Comparison of ENCODE assay signal across 8 cellular contexts in genomic region chr2:27890146-27891062, GRCh38. TPM values are rescaled to one million over a fixed set of nuclear protein-coding genes. Genes with fewer than 3 reads are reported as not detected.
A peak's percentile ranks its signal among the peaks of the same experiment; 100 is the strongest.
DNase-seq lines count a peak whose midpoint lies in the region; ATAC-seq, FAIRE-seq and TF ChIP-seq lines count a peak whose summit lies in the region.

BABAM2 (plus strand) TSS chr2:27890729; CDS start chr2:27894557, 3,828 bp downstream.
RBKS (minus strand) TSS chr2:27890387; CDS start chr2:27890345, 42 bp downstream.

- no peaks in the 10 kb centered on the region for H4K20me1 ChIP-seq in OCI-LY7 (ENCODE audit: insufficient read depth, low read length)

- DNase-seq in D721Med (ENCODE audit: insufficient read length, low spot score) (peak; percentile 82), HuH-7.5 (ENCODE audit: low spot score) (peak; percentile 72), OCI-LY7 (ENCODE audit: low spot score) (peak; percentile 91), activated T-cell treated with anti-CD3 and anti-CD28 coated beads for 4 hours (peak; percentile 89), epithelial cell of prostate (ENCODE audit: low read depth, low spot score) (no peak), mucosa of gallbladder (ENCODE audit: low spot score) (peak; percentile 88)
- DNase-seq in stimulated activated CD8-positive, alpha-beta memory T cell treated with anti-CD3 and anti-CD28 coated beads, Interleukin-4, amount 100 ng/mL, for 4 hours (ENCODE audit: low read depth in 2 of 2, low spot score in 1 of 2) = peak; percentile 73 to 76

- peaks cover 36% of the 10 kb centered on the region for H3K4me1 ChIP-seq in OCI-LY7 (ENCODE audit: insufficient read depth, low read length, poor library complexity, severe bottlenecking)

- no peak for FAIRE-seq in D721Med (lab: Jason Lieb, UNC)

- no TSS peak for BruUV-seq in OCI-LY7 (replicated peaks; lab: Mats Ljungman, UMichigan)

- intact Hi-C loops in OCI-LY7 (cut with micrococcal nuclease; ENCODE audit: unreplicated experiment) = loop anchor here (2.0 to 10.0 kb wide), 4 partner anchors 118 to 1856 kb away; partner anchors contain the start of genes FOSL2, MRPL33, PPP1CB and RAB10

- H3K36me3 ChIP-seq in OCI-LY7 (ENCODE audit: insufficient read depth, low read length) = no peaks in the 10 kb centered on the region

- peak; percentile 70 for ATAC-seq in GM21529 (IDR thresholded peaks at IDR 0.05; ENCODE audit: unreplicated experiment)

- H3K27ac ChIP-seq in OCI-LY7 (ENCODE audit: low read depth, low read length, poor library complexity, severe bottlenecking) (peak within 1 kb of the TSS; percentile 74), epithelial cell of prostate (peak within 1 kb of the TSS; percentile 91)

- H3K79me2 ChIP-seq in OCI-LY7 (ENCODE audit: insufficient read depth, low read depth, low read length) = peaks cover 12% of the 10 kb centered on the region; the same call in 1 of the 2 replicates

- H3K9me2 ChIP-seq in OCI-LY7 (ENCODE audit: insufficient read depth, low read length) = no peaks in the 10 kb centered on the region

- H3K4me3 ChIP-seq in OCI-LY7 (ENCODE audit: low read depth, low read length, poor library complexity, severe bottlenecking) = peak within 1 kb of the TSS; percentile 89

- CTCF ChIA-PET in OCI-LY7 (lab: Charles Lee; ENCODE audit: unreplicated experiment) = interaction anchor here (0.6 kb wide), 1 partner anchor 195 kb away, joined by 4 read pairs; no protein-coding TSS in a partner anchor

- H2AFZ ChIP-seq in OCI-LY7 (ENCODE audit: low read length) = peak within 1 kb of the TSS; percentile 94

- POLR2A ChIA-PET in OCI-LY7 (lab: Charles Lee) = interaction anchor here (0.6 to 1.0 kb wide), 3 partner anchors 33 to 260 kb away, joined by 3 to 4 read pairs (median 4); no protein-coding TSS in a partner anchor

- peak within 1 kb of the TSS; percentile 91 for H3K4me2 ChIP-seq in OCI-LY7 (ENCODE audit: low read length)

- H3K9me3 ChIP-seq in OCI-LY7 (ENCODE audit: low read length) = no peaks in the 10 kb centered on the region

- no peak for TF ChIP-seq CTCF in D721Med (IDR thresholded peaks at IDR 0.05; ENCODE audit: insufficient read depth, missing control alignments)
- no peak for TF ChIP-seq CTCF in OCI-LY7 (conservative IDR thresholded peaks at IDR 0.05; ENCODE audit: low read length)

RNA-seq across cellular contexts. Expression of gene BABAM2, which starts in this region (rescaled TPM):
- 13.4 and 19.7 TPM in 2 replicates for total RNA-seq in OCI-LY7 (2014; rRNA removed; shearing (Covaris generic))
- total RNA-seq in OCI-LY7 (2022) (32.8 and 33.2 TPM in 2 replicates), mucosa of gallbladder (47.3 TPM)

RNA-seq across cellular contexts. Expression of gene RBKS, which starts in this region (rescaled TPM):
- total RNA-seq in OCI-LY7 (2014; rRNA removed; shearing (Covaris generic)) = 0.88 and 1.1 TPM in 2 replicates
- 1.0 and 1.1 TPM in 2 replicates for total RNA-seq in OCI-LY7 (2022)
- total RNA-seq in mucosa of gallbladder = 3.9 TPM
